15 cellular contexts compared by ENCODE assay signal in genomic region chr5:139298242-139298641, GRCh38. TPM values are rescaled to one million over a fixed set of nuclear protein-coding genes. Genes with fewer than 3 reads are reported as not detected.
DNase-seq lines count a peak whose midpoint lies in the region; ATAC-seq, FAIRE-seq and TF ChIP-seq lines count a peak whose summit lies in the region.
"Had no signal": no experiment of that assay in that cellular context is flagged by ENCODE, and none has a peak within 500 bp of the region (broad histone marks: within the 10 kb centered on the region; RNA-seq: fewer than 3 reads in every experiment).

No MANE protein-coding gene starts in this region.

- H3F3A ChIP-seq in SU-DHL-6 (ENCODE audit: insufficient read depth) = peaks cover 30% of the 10 kb centered on the region

- H3K36me3 ChIP-seq in SU-DHL-6 (ENCODE audit: low read length) = peaks cover 9% of the 10 kb centered on the region
- H3K36me3 ChIP-seq in endothelial cell of umbilical vein (ENCODE audit: control insufficient read depth in 2 of 2, extremely low read depth in 1 of 2, insufficient read depth in 2 of 2, low read length in 2 of 2) = no peaks in the 10 kb centered on the region
- H3K36me3 ChIP-seq in skeletal muscle satellite cell (ENCODE audit: insufficient read depth, low read length) = peaks cover 2% of the 10 kb centered on the region
- H3K36me3 ChIP-seq: adrenal gland had no signal

- H3K9me3 Mint-ChIP-seq in activated T-cell treated with anti-CD3 and anti-CD28 coated beads, Interleukin-2, amount 50 U/mL, for 24 hours = no peaks in the 10 kb centered on the region

- H3K27me3 Mint-ChIP-seq in activated T-cell treated with anti-CD3 and anti-CD28 coated beads, Interleukin-2, amount 50 U/mL, for 24 hours = no peaks in the 10 kb centered on the region

- peaks cover 87% of the 10 kb centered on the region for H3K36me3 Mint-ChIP-seq in activated T-cell treated with anti-CD3 and anti-CD28 coated beads, Interleukin-2, amount 50 U/mL, for 24 hours (ENCODE audit: low read depth)

- no TSS peak for BruUV-seq in endothelial cell of umbilical vein (replicated peaks; lab: Mats Ljungman, UMichigan)

- no peak for FAIRE-seq in endothelial cell of umbilical vein (lab: Jason Lieb, UNC)
- no peak for FAIRE-seq in frontal cortex (lab: Jason Lieb, UNC)
- FAIRE-seq: GM19239 had no signal

- CTCF ChIA-PET in endothelial cell of umbilical vein (lab: Charles Lee) = interaction anchor here (1.1 kb wide), 1 partner anchor 9 kb away, joined by 3 read pairs; no protein-coding TSS in a partner anchor

- no peak overlapping the region for H2AFZ ChIP-seq in SU-DHL-6 (ENCODE audit: low read depth, low read length, severe bottlenecking)
- no peak overlapping the region for H2AFZ ChIP-seq in endothelial cell of umbilical vein (ENCODE audit: low read depth, low read length)

- no peaks in the 10 kb centered on the region for H3K9me1 ChIP-seq in endothelial cell of umbilical vein (replicated peaks; ENCODE audit: control insufficient read depth, extremely low read depth, insufficient read depth, low read length)

- H3K9ac ChIP-seq in SU-DHL-6 (ENCODE audit: low read length) (peak overlapping the region; percentile 97), endothelial cell of umbilical vein (replicated peaks; ENCODE audit: extremely low read depth, insufficient read depth, low read length) (no peak overlapping the region), skeletal muscle satellite cell (ENCODE audit: low read depth, low read length) (no peak overlapping the region)

- H3K4me1 Mint-ChIP-seq in activated T-cell treated with anti-CD3 and anti-CD28 coated beads, Interleukin-2, amount 50 U/mL, for 24 hours (ENCODE audit: low read depth) = peaks cover 80% of the 10 kb centered on the region

- intact Hi-C loops in endothelial cell of umbilical vein (cut with micrococcal nuclease) = no loop called here

- peak overlapping the region; percentile 82 for H3K4me3 ChIP-seq in SU-DHL-6 (ENCODE audit: insufficient read depth, low read length, poor library complexity, severe bottlenecking)
- no peak overlapping the region for H3K4me3 ChIP-seq in endothelial cell of umbilical vein (replicated peaks in 1 of 3; ENCODE audit: insufficient read depth in 1 of 3, low read depth in 1 of 3, low read length in 3 of 3)
- H3K4me3 ChIP-seq in skeletal muscle satellite cell (ENCODE audit: low read length) = no peak overlapping the region

- no peak for ATAC-seq in HG03342 (IDR thresholded peaks at IDR 0.05; ENCODE audit: unreplicated experiment)

- H3K4me2 ChIP-seq in SU-DHL-6 (ENCODE audit: low read depth, low read length, poor library complexity, severe bottlenecking) (peak overlapping the region; percentile 98), endothelial cell of umbilical vein (ENCODE audit: insufficient read depth, low read length) (peak overlapping the region; percentile 22), skeletal muscle satellite cell (ENCODE audit: low read length) (peak overlapping the region; percentile 41)

- H3K27ac ChIP-seq in SU-DHL-6 (ENCODE audit: low read depth, low read length) (peak overlapping the region; percentile 29), endothelial cell of umbilical vein (ENCODE audit: insufficient read depth, low read depth, low read length) (no peak overlapping the region)
- H3K27ac ChIP-seq: HL-60 had no signal

- no peaks in the 10 kb centered on the region for H3K9me3 ChIP-seq in SU-DHL-6 (ENCODE audit: insufficient read depth, low read length)
- H3K9me3 ChIP-seq in endothelial cell of umbilical vein (replicated peaks; ENCODE audit: control insufficient read depth, insufficient read depth, low read length) = no peaks in the 10 kb centered on the region
- no peaks in the 10 kb centered on the region for H3K9me3 ChIP-seq in skeletal muscle satellite cell (replicated peaks; ENCODE audit: low read length)
- H3K9me3 ChIP-seq: adrenal gland had no signal

- no peaks in the 10 kb centered on the region for H3K9me2 ChIP-seq in SU-DHL-6 (replicated peaks; ENCODE audit: insufficient read depth, low read length)

- no peaks in the 10 kb centered on the region for H3K27me3 ChIP-seq in SU-DHL-6 (ENCODE audit: low read length)
- H3K27me3 ChIP-seq in endothelial cell of umbilical vein (ENCODE audit: control insufficient read depth in 2 of 2, insufficient read depth in 2 of 2, low read length in 2 of 2) = no peaks in the 10 kb centered on the region
- no peaks in the 10 kb centered on the region for H3K27me3 ChIP-seq in skeletal muscle satellite cell (ENCODE audit: control insufficient read depth, insufficient read depth, low read length)
- H3K27me3 ChIP-seq: adrenal gland had no signal

- peak overlapping the region; percentile 70 for H3K27ac Mint-ChIP-seq in activated T-cell treated with anti-CD3 and anti-CD28 coated beads, Interleukin-2, amount 50 U/mL, for 24 hours

- H3K79me2 ChIP-seq in SU-DHL-6 (ENCODE audit: insufficient read depth, low read length) (peaks cover 98% of the 10 kb centered on the region), endothelial cell of umbilical vein (ENCODE audit: control insufficient read depth, insufficient read depth, low read length) (peaks cover 98% of the 10 kb centered on the region)

- dilution Hi-C loops in endothelial cell of umbilical vein (cut with MboI; ENCODE audit: extremely low pct_ligation_motif_present, low sequenced_read_pairs) = no loop called here

- peaks cover 18% of the 10 kb centered on the region for H3K4me1 ChIP-seq in endothelial cell of umbilical vein (ENCODE audit: control insufficient read depth, extremely low read depth, insufficient read depth, low read length)
- H3K4me1 ChIP-seq in skeletal muscle satellite cell (ENCODE audit: control insufficient read depth, insufficient read depth, low read length) = peaks cover 30% of the 10 kb centered on the region

- H4K20me1 ChIP-seq in SU-DHL-6 (ENCODE audit: low read depth, low read length) (peaks cover 61% of the 10 kb centered on the region), endothelial cell of umbilical vein (replicated peaks; ENCODE audit: control insufficient read depth, extremely low read depth, insufficient read depth, low read length) (peaks cover 48% of the 10 kb centered on the region)

- POLR2A ChIA-PET in endothelial cell of umbilical vein (lab: Charles Lee) = no interaction called here

- TF ChIP-seq POLR2A in endothelial cell of umbilical vein (IDR thresholded peaks at IDR 0.05; ENCODE audit: low read depth, low read length) = no peak

- TF ChIP-seq CTCF in SU-DHL-6 (IDR thresholded peaks at IDR 0.05; ENCODE audit: insufficient read depth, low read length, poor library complexity, severe bottlenecking) = no peak
- no peak for TF ChIP-seq CTCF in endothelial cell of umbilical vein (IDR thresholded peaks at IDR 0.05; ENCODE audit: extremely low read depth in 1 of 2, insufficient read depth in 1 of 2, low read depth in 1 of 2, low read length in 2 of 2)

- DNase-seq in activated T-cell treated with anti-CD3 and anti-CD28 coated beads, Interleukin-2, amount 50 U/mL, for 24 hours = no peak
- DNase-seq in activated T-cell treated with anti-CD3 and anti-CD28 coated beads, Interleukin-2, amount 50 U/mL, for 1 hour = no peak
- DNase-seq in endothelial cell of umbilical vein (ENCODE audit: low read depth, low spot score) (no peak), DMS79 (lab: John Stamatoyannopoulos, UW) (no peak), frontal cortex (ENCODE audit: low spot score in 2 of 2) (no peak)
- DNase-seq: activated CD4-positive, CD25-positive, alpha-beta regulatory T cell treated with anti-CD3 and anti-CD28 coated beads, Interleukin-2, amount 50 U/mL, for 72 hours; adrenal gland; NCI-H1048; NCI-H510A treated with DMSO at 0.1 percent for 48 hours; SHP77 had no signal

- H3K4me3 Mint-ChIP-seq in activated T-cell treated with anti-CD3 and anti-CD28 coated beads, Interleukin-2, amount 50 U/mL, for 24 hours = peak overlapping the region; percentile 99

TF ChIP-seq in endothelial cell of umbilical vein, 7 proteins besides CTCF, POLR2A, EP300 and RAD21:
- no peak for TF ChIP-seq EZH2 (IDR thresholded peaks at IDR 0.05; ENCODE audit: borderline replicate concordance, low read depth, low read length, severe bottlenecking)
- no peak for TF ChIP-seq POLR2AphosphoS5 (IDR thresholded peaks at IDR 0.05; ENCODE audit: insufficient read depth, low read depth, low read length)
- TF ChIP-seq GATA2 (IDR thresholded peaks at IDR 0.05; ENCODE audit: insufficient read depth, insufficient read length, low read depth, low read length) = no peak
- no peak for TF ChIP-seq MAX (IDR thresholded peaks at IDR 0.05; ENCODE audit: insufficient read depth, insufficient read length)
- TF ChIP-seq JUN (IDR thresholded peaks at IDR 0.05; ENCODE audit: borderline replicate concordance, insufficient read depth, insufficient read length, low read depth) = no peak
- TF ChIP-seq FOS (IDR thresholded peaks at IDR 0.05; ENCODE audit: borderline replicate concordance, insufficient read depth, low read length) = no peak
- no peak for TF ChIP-seq MYC (IDR thresholded peaks at IDR 0.05; ENCODE audit: low read depth, low read length)

RNA-seq across cellular contexts. Expression of gene MATR3, which starts 4.7 kb away (rescaled TPM):
- 158 and 164 TPM in 2 replicates for total RNA-seq in endothelial cell of umbilical vein
- polyA plus RNA-seq in endothelial cell of umbilical vein = 52.7 and 64.0 TPM in 2 replicates
- polyA plus RNA-seq in endothelial cell of umbilical vein (2011; cell fraction: cytosol; rRNA removed) = 56.4 and 66.4 TPM in 2 replicates
- polyA plus RNA-seq in endothelial cell of umbilical vein (2011; cell fraction: nucleus; rRNA removed) = 119 and 154 TPM in 2 replicates
- polyA plus RNA-seq in endothelial cell of umbilical vein (2012) = 154 and 212 TPM in 2 replicates
- polyA minus RNA-seq in endothelial cell of umbilical vein = 251 and 281 TPM in 2 replicates
- polyA minus RNA-seq in endothelial cell of umbilical vein (2011; cell fraction: cytosol; rRNA and poly(A)+ RNA removed) = 119 TPM
- 181 and 260 TPM in 2 replicates for polyA minus RNA-seq in endothelial cell of umbilical vein (2011; cell fraction: nucleus; rRNA and poly(A)+ RNA removed)
- 140 and 178 TPM in 2 replicates for total RNA-seq in skeletal muscle satellite cell (2012; rRNA removed)
- 810 TPM for total RNA-seq in frontal cortex

RNA-seq across cellular contexts. Expression of gene PAIP2, which starts 43.4 kb away (rescaled TPM):
- total RNA-seq in endothelial cell of umbilical vein (75.2 and 80.4 TPM in 2 replicates), frontal cortex (113 TPM)
- 39.1 and 52.1 TPM in 2 replicates for polyA plus RNA-seq in endothelial cell of umbilical vein
- polyA plus RNA-seq in endothelial cell of umbilical vein (2011; cell fraction: cytosol; rRNA removed) = 78.7 and 79.3 TPM in 2 replicates
- polyA plus RNA-seq in endothelial cell of umbilical vein (2011; cell fraction: nucleus; rRNA removed) = 41.8 and 51.5 TPM in 2 replicates
- 61.5 and 92.1 TPM in 2 replicates for polyA plus RNA-seq in endothelial cell of umbilical vein (2012)
- 34.6 and 41.8 TPM in 2 replicates for polyA minus RNA-seq in endothelial cell of umbilical vein
- polyA minus RNA-seq in endothelial cell of umbilical vein (2011; cell fraction: cytosol; rRNA and poly(A)+ RNA removed) = 89.3 TPM
- polyA minus RNA-seq in endothelial cell of umbilical vein (2011; cell fraction: nucleus; rRNA and poly(A)+ RNA removed) = 47.2 and 49.0 TPM in 2 replicates
- 40.3 and 48.3 TPM in 2 replicates for total RNA-seq in skeletal muscle satellite cell (2012; rRNA removed)

Comparison
In these comparisons a context has a peak if more than half of its experiments do, and no peak if none do; other contexts are left out.
1. H3K4me2 ChIP-seq: peak in every context shown above with its lines; median percentile 98 in SU-DHL-6; 41 in skeletal muscle satellite cell; 22 in endothelial cell of umbilical vein.